ENCODE assay signal across 8 cellular contexts in genomic region chr15:31266712-31267111, GRCh38. TPM values are rescaled to one million over a fixed set of nuclear protein-coding genes. Genes with fewer than 3 reads are reported as not detected.
DNase-seq lines count a peak whose midpoint lies in the region; ATAC-seq and TF ChIP-seq lines count a peak whose summit lies in the region.

No MANE protein-coding gene starts in this region.

- H3K9ac ChIP-seq in OCI-LY1 (ENCODE audit: low read length) (peak overlapping the region; percentile 83), mucosa of rectum (ENCODE audit: low read depth in 1 of 2, low read length in 2 of 2) (peak overlapping the region in 1 of 2 donors; percentile 24)

- no peak overlapping the region for H2AFZ ChIP-seq in OCI-LY1 (ENCODE audit: low read length)

- H3K9me2 ChIP-seq in OCI-LY1 (ENCODE audit: low read depth, low read length): no peaks in the 10 kb centered on the region

- H3K27me3 ChIP-seq in OCI-LY1 (ENCODE audit: insufficient read depth, low read length) (no peaks in the 10 kb centered on the region), mucosa of rectum (ENCODE audit: control insufficient read depth in 2 of 2, insufficient read depth in 2 of 2, low read length in 2 of 2) (no peaks in the 10 kb centered on the region)

- in situ Hi-C loops in G401 (cut with HindIII; ENCODE audit: low sequenced_read_pairs): no loop called here

- H3K9me3 ChIP-seq in OCI-LY1 (ENCODE audit: low read length) (no peaks in the 10 kb centered on the region), mucosa of rectum (ENCODE audit: control insufficient read depth in 2 of 2, low read length in 2 of 2) (no peaks in the 10 kb centered on the region)

- peak overlapping the region; percentile 60 for H3K4me2 ChIP-seq in OCI-LY1 (ENCODE audit: low read length)

- 0 out of 2 replicates have a peak, but pooled peaks cover 4% of the 10 kb centered on the region for H3F3A ChIP-seq in OCI-LY1 (ENCODE audit: insufficient read depth, low read length)

- peak; percentile 8 for ATAC-seq in GM21576 (IDR thresholded peaks at IDR 0.05; ENCODE audit: unreplicated experiment)

- H3K4me3 ChIP-seq in OCI-LY1 (ENCODE audit: low read depth, low read length, poor library complexity, severe bottlenecking): peak overlapping the region; percentile 24
- no peak overlapping the region for H3K4me3 ChIP-seq in mucosa of rectum (ENCODE audit: low read length in 2 of 2)

- peak; percentile 41 for DNase-seq in G401 (ENCODE audit: low spot score)
- no peak for DNase-seq in SHP77 treated with DMSO at 0.1 percent for 48 hours (lab: John Stamatoyannopoulos, UW)
- DNase-seq in A172 (ENCODE audit: low spot score): no peak
- DNase-seq in hippocampal formation (lab: John Stamatoyannopoulos, UW): no peak
- DNase-seq in DMS53 (lab: John Stamatoyannopoulos, UW): no peak

- no peak for TF ChIP-seq CTCF in OCI-LY1 (IDR thresholded peaks at IDR 0.05; ENCODE audit: low read length)

- H3K27ac ChIP-seq in OCI-LY1 (ENCODE audit: low read depth, low read length, poor library complexity, severe bottlenecking) (peak overlapping the region; percentile 100), mucosa of rectum (ENCODE audit: low read depth in 2 of 2, low read length in 2 of 2) (peak overlapping the region; percentile 50 to 97)

- H3K4me1 ChIP-seq in OCI-LY1 (ENCODE audit: insufficient read depth, low read length, severe bottlenecking) (peaks cover 100% of the 10 kb centered on the region), mucosa of rectum (ENCODE audit: control insufficient read depth in 2 of 2, insufficient read depth in 2 of 2, low read length in 2 of 2) (peaks cover 77 to 85% of the 10 kb centered on the region in 2 donors)

- H3K36me3 ChIP-seq in OCI-LY1 (ENCODE audit: insufficient read depth, low read length) (no peaks in the 10 kb centered on the region), mucosa of rectum (ENCODE audit: control insufficient read depth in 2 of 2, insufficient read depth in 2 of 2, low read length in 2 of 2) (no peaks in the 10 kb centered on the region)

- no peaks in the 10 kb centered on the region for H4K20me1 ChIP-seq in OCI-LY1 (ENCODE audit: insufficient read depth, low read length)

- no peaks in the 10 kb centered on the region for H3K79me2 ChIP-seq in OCI-LY1 (ENCODE audit: insufficient read depth, low read length)

RNA-seq across cellular contexts. Expression of gene KLF13, which starts 59.9 kb away (rescaled TPM):
- total RNA-seq in G401 (2014; rRNA removed; shearing (Covaris generic)): 7.6 and 14.2 TPM in 2 replicates
- total RNA-seq in A172 (2014; rRNA removed; shearing (Covaris generic)): 19.6 and 27.9 TPM in 2 replicates
